1 cellular context compared by ENCODE assay signal in the genomic region with DNA sequence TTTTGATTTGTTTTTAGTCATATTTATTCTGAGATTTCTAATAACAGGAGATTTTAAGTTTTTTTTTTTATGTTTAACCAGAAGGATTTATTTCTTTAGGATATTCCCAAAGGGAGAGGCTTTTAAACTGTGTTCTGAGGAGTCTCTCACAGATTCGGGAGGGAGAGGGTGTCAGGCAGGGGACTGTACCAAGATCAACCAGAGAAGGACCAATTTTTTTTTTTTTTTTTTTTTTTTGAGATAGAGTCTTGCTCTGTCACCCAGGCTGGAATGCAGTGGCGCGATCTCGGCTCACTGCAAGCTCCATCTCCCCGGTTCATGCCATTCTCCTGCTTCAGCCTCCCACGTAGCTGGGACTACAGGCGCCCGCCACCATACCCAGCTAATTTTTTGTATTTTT. TPM values are rescaled to one million over a fixed set of nuclear protein-coding genes. Genes with fewer than 3 reads are reported as not detected.
"Had no signal": no experiment of that assay in that cellular context is flagged by ENCODE, and none has a peak within 500 bp of the region (broad histone marks: within the 10 kb centered on the region; RNA-seq: fewer than 3 reads in every experiment).

No MANE protein-coding gene starts in this region.

RNA-seq across cellular contexts. Expression of a gene that starts 37.0 kb away (rescaled TPM):
- total RNA-seq: hepatocyte had no signal
